8 cellular contexts compared by ENCODE assay signal in genomic region chr21:24428539-24429186, GRCh38.
DNase-seq lines count a peak whose midpoint lies in the region; ATAC-seq and TF ChIP-seq lines count a peak whose summit lies in the region.

No MANE protein-coding gene starts in this region.

- no peak overlapping the region for H3K18ac ChIP-seq in neuronal stem cell (ENCODE audit: low read length)

- DNase-seq in Ammon's horn (ENCODE audit: low spot score) = peak; percentile 13
- DNase-seq in activated CD8-positive, alpha-beta T cell treated with anti-CD3 and anti-CD28 coated beads, Interleukin-2, amount 10 ng/mL, durations not matched to agents 7 days and 5 days = peak; percentile 33
- DNase-seq in HFFc6 = no peak
- no peak for DNase-seq in foreskin keratinocyte
- no peak for DNase-seq in HUDEP-2 (lab: John Stamatoyannopoulos, UW; ENCODE audit: unreplicated experiment in 76 of 76)
- no peak for DNase-seq in neuronal stem cell (ENCODE audit: low spot score)

- H3K27ac Mint-ChIP-seq in activated CD8-positive, alpha-beta T cell treated with anti-CD3 and anti-CD28 coated beads, Interleukin-2, amount 10 ng/mL, durations not matched to agents 7 days and 5 days = peak overlapping the region; percentile 86
- H3K27ac Mint-ChIP-seq in HFFc6 = no peak overlapping the region

- no peak overlapping the region for H3K27ac ChIP-seq in foreskin keratinocyte
- no peak overlapping the region for H3K27ac ChIP-seq in neuronal stem cell (replicated peaks; ENCODE audit: low read length)

- H2BK12ac ChIP-seq in neuronal stem cell (ENCODE audit: low read length) = no peak overlapping the region

- H3K4me1 ChIP-seq in foreskin keratinocyte (no peaks in the 10 kb centered on the region), neuronal stem cell (ENCODE audit: control insufficient read depth in 2 of 2, insufficient read depth in 1 of 2, low read depth in 1 of 2, low read length in 2 of 2) (no peaks in the 10 kb centered on the region)

- ATAC-seq in GM19035 (IDR thresholded peaks at IDR 0.05; ENCODE audit: unreplicated experiment) (peak; percentile 81), HG03139 (IDR thresholded peaks at IDR 0.05; ENCODE audit: unreplicated experiment) (peak; percentile 90), foreskin keratinocyte (no peak)
- peak; percentile 76 for ATAC-seq in activated CD8-positive, alpha-beta T cell treated with anti-CD3 and anti-CD28 coated beads, Interleukin-2, amount 10 ng/mL, durations not matched to agents 7 days and 5 days

- H3K4me3 ChIP-seq in neuronal stem cell (ENCODE audit: low read length in 2 of 2) = no peak overlapping the region

- no peak overlapping the region for H2AFZ ChIP-seq in neuronal stem cell (ENCODE audit: low read length)

- H3K4me1 Mint-ChIP-seq in activated CD8-positive, alpha-beta T cell treated with anti-CD3 and anti-CD28 coated beads, Interleukin-2, amount 10 ng/mL, durations not matched to agents 7 days and 5 days (ENCODE audit: low read depth) = peaks cover 11% of the 10 kb centered on the region
- no peaks in the 10 kb centered on the region for H3K4me1 Mint-ChIP-seq in HFFc6 (ENCODE audit: low read depth)

- CTCF ChIA-PET in activated CD8-positive, alpha-beta T cell treated with anti-CD3 and anti-CD28 coated beads, Interleukin-2, amount 10 ng/mL, durations not matched to agents 7 days and 5 days (lab: Charles Lee) = no interaction called here

- no peak overlapping the region for H3K23ac ChIP-seq in neuronal stem cell (ENCODE audit: low read depth, low read length, poor library complexity)

- H3K79me1 ChIP-seq in neuronal stem cell (ENCODE audit: low read depth, low read length) = no peaks in the 10 kb centered on the region

- H3K36me3 ChIP-seq in neuronal stem cell (replicated peaks in 1 of 2; ENCODE audit: control insufficient read depth in 2 of 2, insufficient read depth in 2 of 2, low read length in 2 of 2) = no peaks in the 10 kb centered on the region

- no peak overlapping the region for H4K8ac ChIP-seq in neuronal stem cell (ENCODE audit: low read depth, low read length)

- no peaks in the 10 kb centered on the region for H3K9me3 ChIP-seq in neuronal stem cell (replicated peaks in 1 of 2; ENCODE audit: control insufficient read depth in 2 of 2, insufficient read depth in 1 of 2, low read depth in 1 of 2, low read length in 2 of 2)

- no peaks in the 10 kb centered on the region for H3K27me3 Mint-ChIP-seq in activated CD8-positive, alpha-beta T cell treated with anti-CD3 and anti-CD28 coated beads, Interleukin-2, amount 10 ng/mL, durations not matched to agents 7 days and 5 days (ENCODE audit: low read depth)
- H3K27me3 Mint-ChIP-seq in HFFc6 (ENCODE audit: insufficient read depth) = no peaks in the 10 kb centered on the region

- H3K9ac ChIP-seq in neuronal stem cell (ENCODE audit: low read depth, low read length, poor library complexity) = no peak overlapping the region

- no CpG with 5 or more reads among the region's 7 CpGs for WGBS in neuronal stem cell (ENCODE audit: extremely low coverage in 2 of 2, insufficient read length in 2 of 2, insufficient replicate concordance in 1 of 2), 2 donors

- H3K4me2 ChIP-seq in neuronal stem cell (ENCODE audit: insufficient read depth, low read length, poor library complexity, severe bottlenecking) = no peak overlapping the region

- H2BK120ac ChIP-seq in neuronal stem cell (ENCODE audit: low read depth, low read length) = no peak overlapping the region

- no peak overlapping the region for H2BK5ac ChIP-seq in neuronal stem cell (ENCODE audit: low read length)

- no peak overlapping the region for H3K4ac ChIP-seq in neuronal stem cell (ENCODE audit: low read length)

- H3K14ac ChIP-seq in neuronal stem cell (ENCODE audit: low read length) = no peak overlapping the region

- no peak overlapping the region for H4K91ac ChIP-seq in neuronal stem cell (ENCODE audit: low read depth, low read length, poor library complexity)

- no peak overlapping the region for H2BK15ac ChIP-seq in neuronal stem cell (ENCODE audit: low read length)

- H2AK5ac ChIP-seq in neuronal stem cell (ENCODE audit: low read depth, low read length) = no peak overlapping the region

- H3K36me3 Mint-ChIP-seq in activated CD8-positive, alpha-beta T cell treated with anti-CD3 and anti-CD28 coated beads, Interleukin-2, amount 10 ng/mL, durations not matched to agents 7 days and 5 days (ENCODE audit: low read depth) = peaks cover 1% of the 10 kb centered on the region
- H3K36me3 Mint-ChIP-seq in HFFc6 (ENCODE audit: low read depth) = no peaks in the 10 kb centered on the region

- peak overlapping the region; percentile 81 for H3K4me3 Mint-ChIP-seq in activated CD8-positive, alpha-beta T cell treated with anti-CD3 and anti-CD28 coated beads, Interleukin-2, amount 10 ng/mL, durations not matched to agents 7 days and 5 days
- H3K4me3 Mint-ChIP-seq in HFFc6 = no peak overlapping the region

- H3K9me3 Mint-ChIP-seq in activated CD8-positive, alpha-beta T cell treated with anti-CD3 and anti-CD28 coated beads, Interleukin-2, amount 10 ng/mL, durations not matched to agents 7 days and 5 days (ENCODE audit: insufficient read depth) = peaks cover 4% of the 10 kb centered on the region
- peaks cover 24% of the 10 kb centered on the region for H3K9me3 Mint-ChIP-seq in HFFc6

- H3K27me3 ChIP-seq in foreskin keratinocyte (no peaks in the 10 kb centered on the region), neuronal stem cell (ENCODE audit: control insufficient read depth in 3 of 3, insufficient read depth in 3 of 3, low read depth in 1 of 3, low read length in 3 of 3) (no peaks in the 10 kb centered on the region)

- TF ChIP-seq CTCF in HFFc6 (IDR thresholded peaks at IDR 0.05) = no peak
- no peak for TF ChIP-seq CTCF in foreskin keratinocyte (conservative IDR thresholded peaks at IDR 0.05)

- POLR2A ChIA-PET in activated CD8-positive, alpha-beta T cell treated with anti-CD3 and anti-CD28 coated beads, Interleukin-2, amount 10 ng/mL, durations not matched to agents 7 days and 5 days (lab: Charles Lee) = no interaction called here

Comparison
In these comparisons a context has a peak if more than half of its experiments do, and no peak if none do; other contexts are left out.
1. DNase-seq: peak in Ammon's horn (single experiment) and activated CD8-positive, alpha-beta T cell treated with anti-CD3 and anti-CD28 coated beads, Interleukin-2, amount 10 ng/mL, durations not matched to agents 7 days and 5 days (single experiment); none in HFFc6 (single experiment), foreskin keratinocyte (0 of 2), HUDEP-2 (0 of 76) and neuronal stem cell (single experiment).